In the genomic region with DNA sequence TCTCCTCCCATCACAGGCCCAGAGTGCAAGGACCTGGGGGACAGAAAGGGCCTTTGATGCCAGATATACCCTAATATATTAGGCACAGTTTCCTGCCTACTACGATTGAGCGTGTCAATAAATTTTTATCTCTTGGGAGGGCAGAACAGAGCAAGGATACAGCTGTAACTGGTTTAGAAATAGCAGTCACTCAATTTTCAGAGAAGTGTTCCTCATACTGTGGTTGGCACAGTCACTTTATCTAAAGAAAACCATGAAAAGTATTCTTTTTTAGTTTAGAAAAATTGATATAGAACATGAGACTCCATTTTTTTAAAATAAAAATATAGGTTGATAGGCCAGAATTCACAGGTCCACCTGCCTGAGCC, we compare ENCODE assay signal across 8 cellular contexts. TPM values are rescaled to one million over a fixed set of nuclear protein-coding genes. Genes with fewer than 3 reads are reported as not detected.
DNase-seq lines count a peak whose midpoint lies in the region; ATAC-seq lines count a peak whose summit lies in the region.

No MANE protein-coding gene starts in this region.

- POLR2A ChIA-PET in activated CD8-positive, alpha-beta T cell treated with anti-CD3 and anti-CD28 coated beads, Interleukin-2, amount 10 ng/mL, durations not matched to agents 7 days and 5 days (lab: Charles Lee), result interaction anchor here (0.6 kb wide), 1 partner anchor 163 kb away, joined by 3 read pairs; no protein-coding TSS in a partner anchor

- H3K27ac ChIP-seq in ACC112 (ENCODE audit: low read depth, low read length) (no peak overlapping the region), mesodermal cell (ENCODE audit: low read depth, low read length, severe bottlenecking) (no peak overlapping the region)

- H3K9me3 Mint-ChIP-seq in activated CD8-positive, alpha-beta T cell treated with anti-CD3 and anti-CD28 coated beads, Interleukin-2, amount 10 ng/mL, durations not matched to agents 7 days and 5 days (ENCODE audit: insufficient read depth), result peaks cover 12% of the 10 kb centered on the region

- CTCF ChIA-PET in activated CD8-positive, alpha-beta T cell treated with anti-CD3 and anti-CD28 coated beads, Interleukin-2, amount 10 ng/mL, durations not matched to agents 7 days and 5 days (lab: Charles Lee), result no interaction called here

- peaks cover 3% of the 10 kb centered on the region for H3K79me2 ChIP-seq in ACC112 (ENCODE audit: control insufficient read depth, insufficient read depth, low read length, unreplicated experiment)

- H3K4me1 Mint-ChIP-seq in activated CD8-positive, alpha-beta T cell treated with anti-CD3 and anti-CD28 coated beads, Interleukin-2, amount 10 ng/mL, durations not matched to agents 7 days and 5 days (ENCODE audit: low read depth), result peaks cover 6% of the 10 kb centered on the region

- no peaks in the 10 kb centered on the region for H3K36me3 ChIP-seq in ACC112 (ENCODE audit: insufficient read depth, low read length)
- no peaks in the 10 kb centered on the region for H3K36me3 ChIP-seq in mesodermal cell (ENCODE audit: control insufficient read depth, insufficient read depth, low read length)

- ATAC-seq in GM21737 (IDR thresholded peaks at IDR 0.05; ENCODE audit: unreplicated experiment), result peak; percentile 20
- ATAC-seq in activated CD8-positive, alpha-beta T cell treated with anti-CD3 and anti-CD28 coated beads, Interleukin-2, amount 10 ng/mL, durations not matched to agents 7 days and 5 days, result no peak

- no peak overlapping the region for H2AFZ ChIP-seq in ACC112 (ENCODE audit: low read length, unreplicated experiment)

- H3K9me3 ChIP-seq in mesodermal cell (ENCODE audit: control insufficient read depth, low read length), result no peaks in the 10 kb centered on the region

- DNase-seq in activated CD8-positive, alpha-beta T cell treated with anti-CD3 and anti-CD28 coated beads, Interleukin-2, amount 10 ng/mL, durations not matched to agents 7 days and 5 days, result no peak
- DNase-seq in NCI-H2081 treated with DMSO at 0.1 percent for 48 hours (lab: John Stamatoyannopoulos, UW), result no peak
- no peak for DNase-seq in NCI-H1092 (lab: John Stamatoyannopoulos, UW)
- DNase-seq in T1000 (lab: John Stamatoyannopoulos, UW), result no peak
- no peak for DNase-seq in mesenteric fat pad (ENCODE audit: low spot score)

- no peak overlapping the region for H3K27ac Mint-ChIP-seq in activated CD8-positive, alpha-beta T cell treated with anti-CD3 and anti-CD28 coated beads, Interleukin-2, amount 10 ng/mL, durations not matched to agents 7 days and 5 days

- peak overlapping the region; percentile 42 for H3K4me3 Mint-ChIP-seq in activated CD8-positive, alpha-beta T cell treated with anti-CD3 and anti-CD28 coated beads, Interleukin-2, amount 10 ng/mL, durations not matched to agents 7 days and 5 days

- 86 to 100% methylated on average over 2 of the region's 2 CpGs for WGBS in mesodermal cell (ENCODE audit: insufficient coverage in 2 of 2), 2 experiments

- peaks cover 7% of the 10 kb centered on the region for H3K36me3 Mint-ChIP-seq in activated CD8-positive, alpha-beta T cell treated with anti-CD3 and anti-CD28 coated beads, Interleukin-2, amount 10 ng/mL, durations not matched to agents 7 days and 5 days (ENCODE audit: low read depth)

- no peaks in the 10 kb centered on the region for H3K27me3 ChIP-seq in ACC112 (ENCODE audit: insufficient read depth, low read length)

- H3K4me3 ChIP-seq in ACC112 (ENCODE audit: low read depth, low read length) (peak overlapping the region; percentile 96), mesodermal cell (ENCODE audit: extremely low read depth, insufficient read depth, low read length, poor library complexity, severe bottlenecking) (peak overlapping the region; percentile 59)

- no peaks in the 10 kb centered on the region for H3K27me3 Mint-ChIP-seq in activated CD8-positive, alpha-beta T cell treated with anti-CD3 and anti-CD28 coated beads, Interleukin-2, amount 10 ng/mL, durations not matched to agents 7 days and 5 days (ENCODE audit: low read depth)

- H3K4me1 ChIP-seq in ACC112 (ENCODE audit: control insufficient read depth, insufficient read depth, low read length, unreplicated experiment), result no peaks in the 10 kb centered on the region
- H3K4me1 ChIP-seq in mesodermal cell (ENCODE audit: control insufficient read depth, insufficient read depth, low read length, poor library complexity, severe bottlenecking), result no peaks in the 10 kb centered on the region

RNA-seq across cellular contexts. Expression of gene ZNF155, which starts 0.5 kb away (rescaled TPM):
- 1 to 10 TPM; 2.2 to 3.0 TPM for total RNA-seq in activated CD8-positive, alpha-beta T cell treated with anti-CD3 and anti-CD28 coated beads, Interleukin-2, amount 10 ng/mL, durations not matched to agents 7 days and 5 days
- polyA plus RNA-seq in mesodermal cell (2013, experiment 1 of 2), result 10.5 TPM
- 7.0 TPM for polyA plus RNA-seq in mesodermal cell (2013, experiment 2 of 2)
- total RNA-seq in mesenteric fat pad, result 5.7 TPM

RNA-seq across cellular contexts. Expression of gene ZNF230, which starts 19.2 kb away (rescaled TPM):
- 1 to 10 TPM; 4.4 to 5.0 TPM for total RNA-seq in activated CD8-positive, alpha-beta T cell treated with anti-CD3 and anti-CD28 coated beads, Interleukin-2, amount 10 ng/mL, durations not matched to agents 7 days and 5 days
- 2.7 TPM for polyA plus RNA-seq in mesodermal cell (2013, experiment 1 of 2)
- polyA plus RNA-seq in mesodermal cell (2013, experiment 2 of 2), result 2.9 TPM
- 2.4 TPM for total RNA-seq in mesenteric fat pad

RNA-seq across cellular contexts. Expression of gene ZNF221, which starts 32.5 kb away (rescaled TPM):
- total RNA-seq in activated CD8-positive, alpha-beta T cell treated with anti-CD3 and anti-CD28 coated beads, Interleukin-2, amount 10 ng/mL, durations not matched to agents 7 days and 5 days, result 1 to 10 TPM; 1.9 TPM
- polyA plus RNA-seq in mesodermal cell (2013, experiment 1 of 2), result 2.7 TPM
- polyA plus RNA-seq in mesodermal cell (2013, experiment 2 of 2), result 2.3 TPM
- 4.1 TPM for total RNA-seq in mesenteric fat pad

RNA-seq across cellular contexts. Expression of gene ZNF222, which starts 41.7 kb away (rescaled TPM):
- total RNA-seq in activated CD8-positive, alpha-beta T cell treated with anti-CD3 and anti-CD28 coated beads, Interleukin-2, amount 10 ng/mL, durations not matched to agents 7 days and 5 days, result 1 to 10 TPM; 2.6 to 3.0 TPM
- polyA plus RNA-seq in mesodermal cell (2013, experiment 1 of 2), result 5.8 TPM
- polyA plus RNA-seq in mesodermal cell (2013, experiment 2 of 2), result 5.5 TPM
- total RNA-seq in mesenteric fat pad, result 3.2 TPM

RNA-seq across cellular contexts. Expression of gene ZNF45, which starts 48.4 kb away (rescaled TPM):
- total RNA-seq in activated CD8-positive, alpha-beta T cell treated with anti-CD3 and anti-CD28 coated beads, Interleukin-2, amount 10 ng/mL, durations not matched to agents 7 days and 5 days, result 10 to 100 TPM; 14.0 to 16.5 TPM
- polyA plus RNA-seq in mesodermal cell (2013, experiment 1 of 2), result 9.3 TPM
- polyA plus RNA-seq in mesodermal cell (2013, experiment 2 of 2), result 11.8 TPM
- total RNA-seq in mesenteric fat pad, result 7.7 TPM
